ENCODE assay signal across 10 cellular contexts in genomic region chr11:113873241-113873626, GRCh38. TPM values are rescaled to one million over a fixed set of nuclear protein-coding genes. Genes with fewer than 3 reads are reported as not detected.
A peak's percentile ranks its signal among the peaks of the same experiment; 100 is the strongest.
DNase-seq lines count a peak whose midpoint lies in the region; ATAC-seq and TF ChIP-seq lines count a peak whose summit lies in the region.
"Had no signal": no experiment of that assay in that cellular context is flagged by ENCODE, and none has a peak within 500 bp of the region (broad histone marks: within the 10 kb centered on the region; RNA-seq: fewer than 3 reads in every experiment).

No MANE protein-coding gene starts in this region.

- CTCF ChIA-PET in activated CD4-positive, alpha-beta memory T cell treated with anti-CD3 and anti-CD28 coated beads, Interleukin-2, amount 10 ng/mL, durations not matched to agents 7 days and 5 days (lab: Charles Lee): interaction anchor here (0.7 kb wide), 1 partner anchor 125 kb away, joined by 3 read pairs; no protein-coding TSS in a partner anchor

- peaks cover 69% of the 10 kb centered on the region for H3K4me1 ChIP-seq in left ventricle myocardium inferior
- peaks cover 18 to 57% (median 18%) of the 10 kb centered on the region in 3 donors for H3K4me1 ChIP-seq in skeletal muscle tissue (ENCODE audit: control insufficient read depth in 3 of 3, insufficient read depth in 3 of 3, low read length in 3 of 3)
- peaks cover 7% of the 10 kb centered on the region for H3K4me1 ChIP-seq in foreskin keratinocyte

- no peaks in the 10 kb centered on the region for H3K27me3 Mint-ChIP-seq in T-helper 2 cell treated with Interferon-gamma antibody and Interleukin-4, amounts not matched to agents 5 μg/mL and 100 μg/mL, for 36 hours (ENCODE audit: low read depth)
- H3K27me3 Mint-ChIP-seq in activated CD4-positive, alpha-beta memory T cell treated with anti-CD3 and anti-CD28 coated beads, Interleukin-2, amount 10 ng/mL, durations not matched to agents 7 days and 5 days: no peaks in the 10 kb centered on the region

- ATAC-seq in HG03442 (IDR thresholded peaks at IDR 0.05; ENCODE audit: unreplicated experiment) (no peak), foreskin keratinocyte (no peak)

- H3K4me1 Mint-ChIP-seq in T-helper 2 cell treated with Interferon-gamma antibody and Interleukin-4, amounts not matched to agents 5 μg/mL and 100 μg/mL, for 36 hours (ENCODE audit: low read depth): peaks cover 50% of the 10 kb centered on the region
- peaks cover 52% of the 10 kb centered on the region for H3K4me1 Mint-ChIP-seq in activated CD4-positive, alpha-beta memory T cell treated with anti-CD3 and anti-CD28 coated beads, Interleukin-2, amount 10 ng/mL, durations not matched to agents 7 days and 5 days

- H3K27ac ChIP-seq in left ventricle myocardium inferior (replicated peaks) (peak overlapping the region; percentile 97), skeletal muscle tissue (ENCODE audit: low read depth, low read length) (peak overlapping the region; percentile 87), foreskin keratinocyte (no peak overlapping the region)

- TF ChIP-seq CTCF in left ventricle myocardium inferior (IDR thresholded peaks at IDR 0.05; ENCODE audit: borderline replicate concordance) (no peak), foreskin keratinocyte (conservative IDR thresholded peaks at IDR 0.05) (no peak)

- intact Hi-C loops in left ventricle myocardium inferior (cut with micrococcal nuclease): no loop called here

- H3K36me3 ChIP-seq in left ventricle myocardium inferior (peaks cover 6% of the 10 kb centered on the region), skeletal muscle tissue (ENCODE audit: control insufficient read depth in 3 of 3, insufficient read depth in 3 of 3, low read length in 3 of 3) (peaks cover 0 to 2% (median 0%) of the 10 kb centered on the region in 3 donors)

- POLR2A ChIA-PET in activated CD4-positive, alpha-beta memory T cell treated with anti-CD3 and anti-CD28 coated beads, Interleukin-2, amount 10 ng/mL, durations not matched to agents 7 days and 5 days (lab: Charles Lee): interaction anchor here (0.7 to 1.1 kb wide), 2 partner anchors 9 to 13 kb away, joined by 3 to 4 read pairs; no protein-coding TSS in a partner anchor

- DNase-seq in T-helper 2 cell treated with Interferon-gamma antibody and Interleukin-4, amounts not matched to agents 5 μg/mL and 100 μg/mL, for 36 hours (ENCODE audit: low spot score): no peak
- DNase-seq in T-helper 2 cell (no peak), left ventricle myocardium inferior (peak; percentile 42), foreskin keratinocyte (no peak), NCI-H1436 (lab: John Stamatoyannopoulos, UW) (no peak)
- DNase-seq in activated CD4-positive, alpha-beta memory T cell treated with anti-CD3 and anti-CD28 coated beads, Interleukin-2, amount 10 ng/mL, durations not matched to agents 7 days and 5 days: no peak
- DNase-seq: activated effector memory CD4-positive, alpha-beta T cell treated with Interleukin-2 at 50 U/mL for 16 hours had no signal

- peak overlapping the region; percentile 90 for H3K4me3 Mint-ChIP-seq in T-helper 2 cell treated with Interferon-gamma antibody and Interleukin-4, amounts not matched to agents 5 μg/mL and 100 μg/mL, for 36 hours
- peak overlapping the region; percentile 40 for H3K4me3 Mint-ChIP-seq in activated CD4-positive, alpha-beta memory T cell treated with anti-CD3 and anti-CD28 coated beads, Interleukin-2, amount 10 ng/mL, durations not matched to agents 7 days and 5 days

- no peak overlapping the region for H3K27ac Mint-ChIP-seq in T-helper 2 cell treated with Interferon-gamma antibody and Interleukin-4, amounts not matched to agents 5 μg/mL and 100 μg/mL, for 36 hours
- no peak overlapping the region for H3K27ac Mint-ChIP-seq in activated CD4-positive, alpha-beta memory T cell treated with anti-CD3 and anti-CD28 coated beads, Interleukin-2, amount 10 ng/mL, durations not matched to agents 7 days and 5 days

- peak overlapping the region; percentile 90 for H3K4me3 ChIP-seq in left ventricle myocardium inferior
- H3K4me3 ChIP-seq in skeletal muscle tissue (ENCODE audit: low read length in 3 of 3): peak overlapping the region; percentile 7 to 50 (median 24)

- H3K9me3 Mint-ChIP-seq in T-helper 2 cell treated with Interferon-gamma antibody and Interleukin-4, amounts not matched to agents 5 μg/mL and 100 μg/mL, for 36 hours: no peaks in the 10 kb centered on the region
- H3K9me3 Mint-ChIP-seq in activated CD4-positive, alpha-beta memory T cell treated with anti-CD3 and anti-CD28 coated beads, Interleukin-2, amount 10 ng/mL, durations not matched to agents 7 days and 5 days: no peaks in the 10 kb centered on the region

- H3K27me3 ChIP-seq in left ventricle myocardium inferior (ENCODE audit: low read depth): no peaks in the 10 kb centered on the region
- H3K27me3 ChIP-seq in skeletal muscle tissue (ENCODE audit: control insufficient read depth in 3 of 3, insufficient read depth in 3 of 3, low read length in 3 of 3): no peaks in the 10 kb centered on the region
- no peaks in the 10 kb centered on the region for H3K27me3 ChIP-seq in foreskin keratinocyte

- peak overlapping the region; percentile 72 to 96 (median 76) for H3K9ac ChIP-seq in skeletal muscle tissue (ENCODE audit: low read depth in 1 of 3, low read length in 3 of 3)

- H3K9me3 ChIP-seq in left ventricle myocardium inferior (replicated peaks) (no peaks in the 10 kb centered on the region), skeletal muscle tissue (ENCODE audit: control insufficient read depth in 3 of 3, low read length in 3 of 3) (no peaks in the 10 kb centered on the region)

- H3K36me3 Mint-ChIP-seq in T-helper 2 cell treated with Interferon-gamma antibody and Interleukin-4, amounts not matched to agents 5 μg/mL and 100 μg/mL, for 36 hours (ENCODE audit: low read depth): peaks cover 14% of the 10 kb centered on the region
- peaks cover 35% of the 10 kb centered on the region for H3K36me3 Mint-ChIP-seq in activated CD4-positive, alpha-beta memory T cell treated with anti-CD3 and anti-CD28 coated beads, Interleukin-2, amount 10 ng/mL, durations not matched to agents 7 days and 5 days (ENCODE audit: low read depth)

RNA-seq across cellular contexts. Expression of gene USP28, which starts 2.1 kb away (rescaled TPM):
- total RNA-seq in activated CD4-positive, alpha-beta memory T cell treated with anti-CD3 and anti-CD28 coated beads, Interleukin-2, amount 10 ng/mL, durations not matched to agents 7 days and 5 days: 10 to 100 TPM; 52.3 to 53.8 TPM
- total RNA-seq in left ventricle myocardium inferior (113 TPM), skeletal muscle tissue (91.9 TPM), foreskin keratinocyte (38.7 and 45.5 TPM in 2 replicates)
- polyA plus RNA-seq in foreskin keratinocyte: 6.7 and 9.2 TPM in 2 replicates

RNA-seq across cellular contexts. Expression of gene HTR3B, which starts 31.4 kb away (rescaled TPM):
- not detected for total RNA-seq in activated CD4-positive, alpha-beta memory T cell treated with anti-CD3 and anti-CD28 coated beads, Interleukin-2, amount 10 ng/mL, durations not matched to agents 7 days and 5 days
- total RNA-seq in left ventricle myocardium inferior: not detected
- not detected for total RNA-seq in skeletal muscle tissue
- not detected in 2 replicates for total RNA-seq in foreskin keratinocyte
- not detected in 2 replicates for polyA plus RNA-seq in foreskin keratinocyte
- total RNA-seq: RPMI7951 had no signal
